In the genomic region with DNA sequence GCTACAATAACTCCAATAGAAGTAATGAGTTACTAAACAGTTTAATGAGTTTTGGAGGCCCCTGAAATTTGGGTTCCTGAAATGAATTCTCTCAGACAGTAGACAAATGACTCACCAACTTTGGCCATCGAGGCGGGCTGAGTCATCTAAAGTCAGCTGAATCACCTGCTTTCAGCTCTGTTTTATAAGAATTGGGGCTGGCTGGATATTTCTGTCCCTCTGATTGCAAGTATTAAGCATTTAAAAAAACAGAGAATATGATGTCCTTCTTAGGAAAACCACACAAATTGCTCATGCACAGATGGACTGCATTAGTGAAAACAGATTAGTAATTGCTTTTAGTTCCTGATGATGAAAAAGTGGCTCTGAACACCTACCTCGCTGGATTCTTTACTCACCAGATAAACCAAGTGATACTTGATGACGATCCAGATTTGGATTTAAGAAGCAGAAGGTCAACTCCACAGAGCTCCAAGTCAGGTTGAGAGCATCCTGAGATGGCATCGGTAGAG, we compare ENCODE assay signal across 8 cellular contexts. TPM values are rescaled to one million over a fixed set of nuclear protein-coding genes. Genes with fewer than 3 reads are reported as not detected.
DNase-seq lines count a peak whose midpoint lies in the region; ATAC-seq and TF ChIP-seq lines count a peak whose summit lies in the region.

No MANE protein-coding gene starts in this region.

- peaks cover 31% of the 10 kb centered on the region for H3K4me1 Mint-ChIP-seq in activated CD4-positive, alpha-beta memory T cell treated with anti-CD3 and anti-CD28 coated beads for 36 hours (ENCODE audit: low read depth)

- H3K36me3 ChIP-seq in esophagus squamous epithelium = no peaks in the 10 kb centered on the region

- H3K4me3 ChIP-seq in AG04449 (ENCODE audit: low read depth, low read length) (no peak overlapping the region), esophagus squamous epithelium (no peak overlapping the region), skin epidermis (no peak overlapping the region)

- no peak for TF ChIP-seq CTCF in AG04449 (IDR thresholded peaks at IDR 0.05; ENCODE audit: insufficient read depth, low read length, missing control alignments)
- TF ChIP-seq CTCF in esophagus squamous epithelium (IDR thresholded peaks at IDR 0.05) = no peak

- H3K4me1 ChIP-seq in esophagus squamous epithelium = peaks cover 9 to 21% (median 10%) of the 10 kb centered on the region in 3 donors

- no peak for TF ChIP-seq POLR2A in esophagus squamous epithelium (IDR thresholded peaks at IDR 0.05)

- intact Hi-C loops in activated CD4-positive, alpha-beta memory T cell treated with anti-CD3 and anti-CD28 coated beads for 36 hours (cut with micrococcal nuclease) = loop anchor here (1.0 to 2.0 kb wide), 2 partner anchors 49 to 378 kb away; no protein-coding TSS in a partner anchor
- intact Hi-C loops in esophagus squamous epithelium (cut with DNase I) = no loop called here

- peak overlapping the region; percentile 20 to 55 (median 48) for H3K27ac ChIP-seq in esophagus squamous epithelium
- peak overlapping the region in 20 of 21 experiments; percentile 1 to 78 (median 63) for H3K27ac ChIP-seq in skin epidermis

- H3K27ac Mint-ChIP-seq in activated CD4-positive, alpha-beta memory T cell treated with anti-CD3 and anti-CD28 coated beads for 36 hours = peak overlapping the region; percentile 40

- peaks cover 15% of the 10 kb centered on the region for H3K9me3 Mint-ChIP-seq in activated CD4-positive, alpha-beta memory T cell treated with anti-CD3 and anti-CD28 coated beads for 36 hours

- ATAC-seq in GM19452 (IDR thresholded peaks at IDR 0.05; ENCODE audit: unreplicated experiment) (peak; percentile 93), HG03460 (IDR thresholded peaks at IDR 0.05; ENCODE audit: unreplicated experiment) (peak; percentile 96), GM19328 (IDR thresholded peaks at IDR 0.05; ENCODE audit: unreplicated experiment) (no peak)

- H3K4me3 Mint-ChIP-seq in activated CD4-positive, alpha-beta memory T cell treated with anti-CD3 and anti-CD28 coated beads for 36 hours = no peak overlapping the region

- DNase-seq in AG04449 (ENCODE audit: low read depth, low spot score) = peak; percentile 90
- peak; percentile 81 for DNase-seq in activated CD4-positive, alpha-beta memory T cell treated with anti-CD3 and anti-CD28 coated beads for 36 hours
- no peak for DNase-seq in esophagus squamous epithelium (lab: John Stamatoyannopoulos, UW)
- DNase-seq in NCI-H2196 treated with DMSO at 0.1 percent for 48 hours (lab: John Stamatoyannopoulos, UW; ENCODE audit: unreplicated experiment) = no peak

- POLR2A ChIA-PET in AG04449 (lab: Yijun Ruan, JAX) = interaction anchor here (0.6 to 1.0 kb wide), 3 partner anchors 21 to 956 kb away, joined by 3 to 5 read pairs (median 3); no protein-coding TSS in a partner anchor
- POLR2A ChIA-PET in activated CD4-positive, alpha-beta memory T cell treated with anti-CD3 and anti-CD28 coated beads for 36 hours (lab: Charles Lee) = interaction anchor here (0.6 to 1.3 kb wide), 4 partner anchors 49 to 383 kb away, joined by 3 to 7 read pairs (median 4); a partner anchor contains a TSS

- H3K27me3 ChIP-seq in esophagus squamous epithelium = no peaks in the 10 kb centered on the region

- H3K36me3 Mint-ChIP-seq in activated CD4-positive, alpha-beta memory T cell treated with anti-CD3 and anti-CD28 coated beads for 36 hours = peaks cover 5% of the 10 kb centered on the region

- peaks cover 4% of the 10 kb centered on the region for H3K27me3 Mint-ChIP-seq in activated CD4-positive, alpha-beta memory T cell treated with anti-CD3 and anti-CD28 coated beads for 36 hours

- WGBS in esophagus squamous epithelium, 2 donors = 25 to 29% methylated on average over 5 of the region's 5 CpGs

- H3K9me3 ChIP-seq in esophagus squamous epithelium = no peaks in the 10 kb centered on the region

- CTCF ChIA-PET in AG04449 (lab: Yijun Ruan, JAX) = interaction anchor here (0.8 to 3.2 kb wide), 5 partner anchors 9 to 385 kb away, joined by 3 to 8 read pairs (median 6); no protein-coding TSS in a partner anchor
- CTCF ChIA-PET in activated CD4-positive, alpha-beta memory T cell treated with anti-CD3 and anti-CD28 coated beads for 36 hours (lab: Charles Lee) = interaction anchor here (0.7 kb wide), 1 partner anchor 168 kb away, joined by 3 read pairs; no protein-coding TSS in a partner anchor

RNA-seq across cellular contexts. Expression of a gene that starts 59.1 kb away (rescaled TPM):
- total RNA-seq in activated CD4-positive, alpha-beta memory T cell treated with anti-CD3 and anti-CD28 coated beads for 36 hours = 1 to 10 TPM; 1.2 to 1.4 TPM
- 1 to 10 TPM in 3 of 4 donors, under 1 TPM in 1; 0.56 to 4.7 (median 1.2) TPM for total RNA-seq in esophagus squamous epithelium

Comparison
In these comparisons a context has a peak if more than half of its experiments do, and no peak if none do; other contexts are left out.
1. DNase-seq: peak in AG04449 (single experiment) and activated CD4-positive, alpha-beta memory T cell treated with anti-CD3 and anti-CD28 coated beads for 36 hours (single experiment); none in esophagus squamous epithelium (single experiment) and NCI-H2196 treated with DMSO at 0.1 percent for 48 hours (single experiment).